ENCODE assay signal across 17 cellular contexts in genomic region chr7:157654350-157654749, GRCh38.
"Had no signal": no experiment of that assay in that cellular context is flagged by ENCODE, and none has a peak within 500 bp of the region (broad histone marks: within the 10 kb centered on the region; RNA-seq: fewer than 3 reads in every experiment).

No MANE protein-coding gene starts in this region.

- H3K4me1 Mint-ChIP-seq: central memory CD8-positive, alpha-beta T cell; nephron had no signal

- H3K9me3 Mint-ChIP-seq: central memory CD8-positive, alpha-beta T cell; nephron had no signal

- H3K27ac Mint-ChIP-seq: nephron had no signal

- H3K4me3 ChIP-seq: esophagus muscularis mucosa, gastrocnemius medialis, psoas muscle had no signal

- H2AFZ ChIP-seq: parathyroid adenoma had no signal

- DNase-seq: cortex of kidney; effector memory CD4-positive, alpha-beta T cell; gastrocnemius medialis; left ventricle myocardium superior; occipital lobe; psoas muscle; retina; stimulated activated CD4-positive, alpha-beta T cell treated with anti-CD3 and anti-CD28 coated beads, Interleukin-2, amount 100 ng/mL, for 24 hours; stimulated activated CD4-positive, alpha-beta T cell treated with anti-CD3 and anti-CD28 coated beads, Interleukin-4, amount 100 ng/mL, for 4 hours; stimulated activated naive CD4-positive, alpha-beta T cell treated with Interleukin-2 at 50 U/mL for 16 hours; trophoblast cell had no signal

- H3K9me3 ChIP-seq: esophagus muscularis mucosa, gastrocnemius medialis, psoas muscle had no signal

- H3K4me3 Mint-ChIP-seq: central memory CD8-positive, alpha-beta T cell; nephron had no signal

- H3K27ac ChIP-seq: epithelial cell of prostate, esophagus muscularis mucosa, gastrocnemius medialis, parathyroid adenoma, psoas muscle had no signal

- ATAC-seq: gastrocnemius medialis, left ventricle myocardium superior, psoas muscle, sciatic nerve had no signal

- H3K79me2 ChIP-seq: parathyroid adenoma had no signal

- H3K4me1 ChIP-seq: esophagus muscularis mucosa, gastrocnemius medialis, parathyroid adenoma, psoas muscle had no signal

- H3K36me3 ChIP-seq: esophagus muscularis mucosa, gastrocnemius medialis had no signal

- H3K9ac ChIP-seq: parathyroid adenoma had no signal
